Comparison of ENCODE assay signal across 7 cellular contexts in the genomic region with DNA sequence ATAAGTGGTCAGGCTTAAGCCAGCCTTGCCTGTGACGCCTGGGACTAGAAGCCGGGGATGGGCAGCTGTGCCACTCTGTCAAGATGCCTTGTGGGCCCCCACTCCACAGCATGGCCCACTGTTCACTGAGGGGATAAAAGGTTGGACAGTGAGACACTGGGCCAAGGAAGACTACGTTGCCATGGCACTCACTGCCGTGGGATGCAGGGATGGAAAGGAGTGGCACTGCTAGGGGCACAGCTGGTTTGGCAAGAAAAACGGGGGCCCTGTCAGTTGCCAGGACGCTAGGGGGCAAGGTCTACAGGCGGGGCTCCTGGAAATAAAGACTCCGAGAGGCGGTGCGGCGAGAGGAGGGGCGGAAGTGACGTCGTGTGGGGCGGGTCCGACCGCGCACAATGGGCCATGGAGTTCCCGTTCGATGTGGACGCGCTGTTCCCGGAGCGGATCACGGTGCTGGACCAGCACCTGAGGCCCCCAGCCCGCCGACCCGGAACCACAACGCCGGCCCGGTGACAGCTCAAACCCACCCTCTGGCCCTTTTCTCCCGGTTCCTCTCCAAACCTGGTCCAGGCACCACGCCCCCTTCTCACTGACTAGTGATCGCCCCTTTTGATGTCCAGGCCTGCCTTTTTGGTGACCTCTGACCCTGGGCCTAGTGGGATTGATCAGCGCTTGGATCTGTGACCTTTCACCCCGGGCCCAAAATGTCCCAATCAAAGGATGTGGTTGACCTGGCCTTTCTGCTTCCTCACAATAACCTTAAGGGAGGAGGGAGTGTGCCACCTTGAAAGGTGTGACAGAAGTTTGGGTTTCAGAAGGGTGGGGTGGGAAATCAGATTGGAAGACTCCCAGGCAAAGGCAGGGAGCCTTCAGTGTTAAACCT. TPM values are rescaled to one million over a fixed set of nuclear protein-coding genes. Genes with fewer than 3 reads are reported as not detected.
A peak's percentile ranks its signal among the peaks of the same experiment; 100 is the strongest.
DNase-seq lines count a peak whose midpoint lies in the region; ATAC-seq, FAIRE-seq and TF ChIP-seq lines count a peak whose summit lies in the region.

TSS of gene ATAT1 (plus strand) at position 391 of the 883 bp plus-strand sequence.

- ATAC-seq in GM18505 (IDR thresholded peaks at IDR 0.05; ENCODE audit: unreplicated experiment) (peak; percentile 71), HG03025 (IDR thresholded peaks at IDR 0.05; ENCODE audit: low FRiP score, unreplicated experiment) (peak; percentile 78)
- ATAC-seq in activated CD4-positive, CD25-positive, alpha-beta regulatory T cell treated with anti-CD3 and anti-CD28 coated beads, Interleukin-2, amount 50 U/mL, for 24 hours: peak; percentile 96 to 99
- peak; percentile 99 for ATAC-seq in central memory CD8-positive, alpha-beta T cell (replicated peaks; ENCODE audit: extremely low read depth, poor library complexity, severe bottlenecking)

- no peaks in the 10 kb centered on the region for H3K9me3 ChIP-seq in kidney (ENCODE audit: control insufficient read depth in 1 of 2, low read length in 2 of 2)

- peak; percentile 81 for TF ChIP-seq POLR2A in GM18505 (IDR thresholded peaks at IDR 0.05; ENCODE audit: borderline replicate concordance, extremely low read depth, insufficient read depth, insufficient read length)

- DNase-seq in NCI-H345 (lab: John Stamatoyannopoulos, UW) (peak; percentile 86), kidney (peak; percentile 96)
- DNase-seq in central memory CD8-positive, alpha-beta T cell (ENCODE audit: low spot score in 2 of 2): peak; percentile 83 to 84
- peak; percentile 73 to 82 for DNase-seq in stimulated activated CD4-positive, alpha-beta T cell treated with anti-CD3 and anti-CD28 coated beads, Interleukin-15, amount 100 ng/mL, for 1 hour (ENCODE audit: low read depth in 1 of 2, low spot score in 1 of 2)

- H3K27ac ChIP-seq in kidney (ENCODE audit: low read depth in 2 of 2, low read length in 2 of 2): peak within 1 kb of the TSS; percentile 89 to 92

- H3K36me3 ChIP-seq in kidney (ENCODE audit: control insufficient read depth in 1 of 2, insufficient read depth in 2 of 2, low read length in 2 of 2): peaks cover 14 to 19% of the 10 kb centered on the region in 2 donors

- peak within 1 kb of the TSS; percentile 85 to 87 for H3K9ac ChIP-seq in kidney (ENCODE audit: low read length in 2 of 2)

- no peaks in the 10 kb centered on the region for H3K27me3 Mint-ChIP-seq in central memory CD8-positive, alpha-beta T cell

- H3K36me3 Mint-ChIP-seq in central memory CD8-positive, alpha-beta T cell (ENCODE audit: insufficient read depth): peaks cover 44% of the 10 kb centered on the region

- H3K27ac Mint-ChIP-seq in central memory CD8-positive, alpha-beta T cell (ENCODE audit: low read depth): peak within 1 kb of the TSS; percentile 91

- peaks cover 4 to 11% of the 10 kb centered on the region in 2 donors for H3K4me1 ChIP-seq in kidney (ENCODE audit: control insufficient read depth in 1 of 2, insufficient read depth in 1 of 2, low read depth in 1 of 2, low read length in 2 of 2)

- intact Hi-C loops in kidney (cut with DNase I): no loop called here

- no peak for FAIRE-seq in kidney (lab: Jason Lieb, UNC)

- no peaks in the 10 kb centered on the region for H3K9me3 Mint-ChIP-seq in central memory CD8-positive, alpha-beta T cell

- peak; percentile 50 for TF ChIP-seq CTCF in kidney (IDR thresholded peaks at IDR 0.05; ENCODE audit: borderline replicate concordance, extremely low read depth, insufficient read depth)

- peak within 1 kb of the TSS; percentile 86 for H3K4me3 Mint-ChIP-seq in central memory CD8-positive, alpha-beta T cell

- peak within 1 kb of the TSS; percentile 75 to 87 for H3K4me3 ChIP-seq in kidney (ENCODE audit: low read length in 2 of 2)

- H3K4me1 Mint-ChIP-seq in central memory CD8-positive, alpha-beta T cell: peaks cover 27% of the 10 kb centered on the region

RNA-seq across cellular contexts. Expression of gene ATAT1, which starts in this region (rescaled TPM):
- total RNA-seq in kidney: 10.4 TPM
- polyA plus RNA-seq in kidney (ENCODE audit: insufficient read depth, low read depth, low replicate concordance): 12.4 TPM

Comparison
In these comparisons a context has a peak if more than half of its experiments do, and no peak if none do; other contexts are left out.
1. Peak in every context shown above with its lines: DNase-seq, ATAC-seq, H3K4me3 ChIP-seq and H3K27ac ChIP-seq.